In genomic region chr5:67799732-67800234, GRCh38 we compare ENCODE assay signal across 16 cellular contexts.
DNase-seq lines count a peak whose midpoint lies in the region; ATAC-seq and TF ChIP-seq lines count a peak whose summit lies in the region.
"Had no signal": no experiment of that assay in that cellular context is flagged by ENCODE, and none has a peak within 500 bp of the region (broad histone marks: within the 10 kb centered on the region; RNA-seq: fewer than 3 reads in every experiment).

No MANE protein-coding gene starts in this region.

- ATAC-seq in natural killer cell treated with Interleukin-12 subunit alpha and Interleukin-12 subunit beta and Interleukin-15 and Interleukin-18, amount 100 ng/mL, for 72 hours, result no peak
- no peak for ATAC-seq in GM18867 (IDR thresholded peaks at IDR 0.05; ENCODE audit: unreplicated experiment)
- ATAC-seq: effector memory CD8-positive, alpha-beta T cell; PC-3 had no signal

- no peaks in the 10 kb centered on the region for H3K9me3 Mint-ChIP-seq in natural killer cell treated with Interleukin-12 subunit alpha and Interleukin-12 subunit beta and Interleukin-15 and Interleukin-18, amount 100 ng/mL, for 72 hours
- H3K9me3 Mint-ChIP-seq: effector memory CD8-positive, alpha-beta T cell had no signal

- no peak overlapping the region for H3K4me3 ChIP-seq in epithelial cell of proximal tubule (ENCODE audit: low read depth, low read length)
- H3K4me3 ChIP-seq: BLaER1, spleen had no signal

- no peak for TF ChIP-seq CTCF in epithelial cell of proximal tubule (conservative IDR thresholded peaks at IDR 0.05; ENCODE audit: low read depth, low read length)

- DNase-seq in EL (peak; percentile 71), epithelial cell of proximal tubule (ENCODE audit: low read depth) (peak; percentile 4), kidney tubule cell (ENCODE audit: low spot score) (peak; percentile 18), smooth muscle cell of the brain vasculature (ENCODE audit: low read depth, low spot score) (peak; percentile 9), NCI-H2029 treated with DMSO at 0.1 percent for 48 hours (lab: John Stamatoyannopoulos, UW) (no peak), 8988T (no peak)
- no peak for DNase-seq in natural killer cell treated with Interleukin-12 subunit alpha and Interleukin-12 subunit beta and Interleukin-15 and Interleukin-18, amount 100 ng/mL, for 72 hours (ENCODE audit: low spot score)
- DNase-seq: activated CD4-positive, CD25-positive, alpha-beta regulatory T cell treated with anti-CD3 and anti-CD28 coated beads, Interleukin-2, amount 50 U/mL, for 72 hours; activated T-cell treated with anti-CD3 and anti-CD28 coated beads for 4 hours; effector memory CD8-positive, alpha-beta T cell; NCI-H1105; NCI-H446; PC-3; spleen had no signal

- H3K27ac Mint-ChIP-seq in natural killer cell treated with Interleukin-12 subunit alpha and Interleukin-12 subunit beta and Interleukin-15 and Interleukin-18, amount 100 ng/mL, for 72 hours, result no peak overlapping the region
- H3K27ac Mint-ChIP-seq: effector memory CD8-positive, alpha-beta T cell had no signal

- H3K4me1 Mint-ChIP-seq in natural killer cell treated with Interleukin-12 subunit alpha and Interleukin-12 subunit beta and Interleukin-15 and Interleukin-18, amount 100 ng/mL, for 72 hours (ENCODE audit: low read depth in 2 of 2), result peaks cover 0 to 5% of the 10 kb centered on the region in 2 donors

- H3K27me3 Mint-ChIP-seq in natural killer cell treated with Interleukin-12 subunit alpha and Interleukin-12 subunit beta and Interleukin-15 and Interleukin-18, amount 100 ng/mL, for 72 hours, result peaks cover 0 to 6% of the 10 kb centered on the region in 2 donors

- H3K4me3 Mint-ChIP-seq in natural killer cell treated with Interleukin-12 subunit alpha and Interleukin-12 subunit beta and Interleukin-15 and Interleukin-18, amount 100 ng/mL, for 72 hours, result no peak overlapping the region
- H3K4me3 Mint-ChIP-seq: effector memory CD8-positive, alpha-beta T cell had no signal

- no peaks in the 10 kb centered on the region for H3K36me3 Mint-ChIP-seq in natural killer cell treated with Interleukin-12 subunit alpha and Interleukin-12 subunit beta and Interleukin-15 and Interleukin-18, amount 100 ng/mL, for 72 hours

Comparison
In these comparisons a context has a peak if more than half of its experiments do, and no peak if none do; other contexts are left out.
1. DNase-seq: peak in EL (single experiment), epithelial cell of proximal tubule (single experiment), kidney tubule cell (single experiment) and smooth muscle cell of the brain vasculature (single experiment); none in natural killer cell treated with Interleukin-12 subunit alpha and Interleukin-12 subunit beta and Interleukin-15 and Interleukin-18, amount 100 ng/mL, for 72 hours (single experiment), NCI-H2029 treated with DMSO at 0.1 percent for 48 hours (single experiment) and 8988T (single experiment).